7 cellular contexts compared by ENCODE assay signal in genomic region chr15:89333959-89334509, GRCh38. TPM values are rescaled to one million over a fixed set of nuclear protein-coding genes. Genes with fewer than 3 reads are reported as not detected.
A peak's percentile ranks its signal among the peaks of the same experiment; 100 is the strongest.
DNase-seq lines count a peak whose midpoint lies in the region; ATAC-seq, FAIRE-seq and TF ChIP-seq lines count a peak whose summit lies in the region.

No MANE protein-coding gene starts in this region.

- no peaks in the 10 kb centered on the region for H3K27me3 ChIP-seq in astrocyte (ENCODE audit: insufficient read depth, low read length)
- no peaks in the 10 kb centered on the region for H3K27me3 ChIP-seq in right lobe of liver

- H3K4me1 Mint-ChIP-seq in astrocyte (ENCODE audit: low read depth, unreplicated experiment), result peaks cover 24% of the 10 kb centered on the region

- DNase-seq in astrocyte (ENCODE audit: low read depth) (no peak), right lobe of liver (no peak), omental fat pad (ENCODE audit: low spot score) (no peak)

- peaks cover 49% of the 10 kb centered on the region for H4K20me1 ChIP-seq in astrocyte (ENCODE audit: insufficient read depth, low read length)

- H3K27me3 Mint-ChIP-seq in astrocyte (ENCODE audit: low read depth, unreplicated experiment), result peaks cover 11% of the 10 kb centered on the region

- H3K4me3 ChIP-seq in astrocyte (ENCODE audit: insufficient read depth, low read depth, low read length) (peak overlapping the region; percentile 95), right lobe of liver (peak overlapping the region; percentile 89 to 98 (median 92)), urinary bladder (ENCODE audit: low read depth, low read length) (peak overlapping the region; percentile 78)

- H3K79me2 ChIP-seq in astrocyte (ENCODE audit: insufficient read depth, low read length), result peaks cover 53% of the 10 kb centered on the region

- TF ChIP-seq POLR2A in right lobe of liver (IDR thresholded peaks at IDR 0.05), result no peak

- peak overlapping the region; percentile 90 for H3K9ac ChIP-seq in astrocyte (ENCODE audit: low read length)

- no peak overlapping the region for H3K27ac Mint-ChIP-seq in astrocyte (ENCODE audit: unreplicated experiment)

- peaks cover 29% of the 10 kb centered on the region for H3K4me1 ChIP-seq in astrocyte (ENCODE audit: insufficient read depth, low read length)
- peaks cover 0 to 26% (median 10%) of the 10 kb centered on the region in 4 donors for H3K4me1 ChIP-seq in right lobe of liver
- peaks cover 3% of the 10 kb centered on the region for H3K4me1 ChIP-seq in urinary bladder (ENCODE audit: insufficient read depth)

- H3K9me3 ChIP-seq in astrocyte (ENCODE audit: insufficient read depth, low read depth, low read length) (no peaks in the 10 kb centered on the region), right lobe of liver (no peaks in the 10 kb centered on the region)

- peak overlapping the region; percentile 97 for H3K4me2 ChIP-seq in astrocyte (ENCODE audit: low read length)

- H3K36me3 ChIP-seq in astrocyte (ENCODE audit: insufficient read depth, low read length) (peaks cover 35% of the 10 kb centered on the region), right lobe of liver (peaks cover 0 to 40% (median 14%) of the 10 kb centered on the region in 4 donors), urinary bladder (ENCODE audit: insufficient read depth) (peaks cover 3% of the 10 kb centered on the region)

- H3K4me3 Mint-ChIP-seq in astrocyte (ENCODE audit: unreplicated experiment), result peak overlapping the region; percentile 86

- WGBS in right lobe of liver (ENCODE audit: insufficient coverage, low coverage, low lambda C conversion rate, missing lambda C conversion rate), result 0% methylated on average over 9 of the region's 43 CpGs
- WGBS in urinary bladder, result 1% methylated on average over 43 of the region's 43 CpGs

- peak overlapping the region; percentile 73 for H2AFZ ChIP-seq in astrocyte (ENCODE audit: low read depth, low read length)

- peak overlapping the region; percentile 85 for H3K27ac ChIP-seq in astrocyte (ENCODE audit: low read depth, low read length)
- H3K27ac ChIP-seq in right lobe of liver, result peak overlapping the region; percentile 66 to 92 (median 91)
- H3K27ac ChIP-seq in urinary bladder (ENCODE audit: low read depth), result peak overlapping the region; percentile 93

- peaks cover 6% of the 10 kb centered on the region for H3K36me3 Mint-ChIP-seq in astrocyte (ENCODE audit: low read depth, unreplicated experiment)

- intact Hi-C loops in right lobe of liver (cut with DNase I), result no loop called here

- FAIRE-seq in astrocyte (lab: Jason Lieb, UNC), result no peak

- ATAC-seq in GM18861 (IDR thresholded peaks at IDR 0.05; ENCODE audit: unreplicated experiment), result peak; percentile 16
- peak; percentile 19 for ATAC-seq in HG03378 (IDR thresholded peaks at IDR 0.05; ENCODE audit: unreplicated experiment)
- peak in 2 of 4 donors; percentile 3 to 6 for ATAC-seq in right lobe of liver
- ATAC-seq in HG03439 (IDR thresholded peaks at IDR 0.05; ENCODE audit: unreplicated experiment), result no peak
- ATAC-seq in omental fat pad (ENCODE audit: low FRiP score), result no peak

- no peaks in the 10 kb centered on the region for H3K9me3 Mint-ChIP-seq in astrocyte (ENCODE audit: unreplicated experiment)

- TF ChIP-seq CTCF in astrocyte (IDR thresholded peaks at IDR 0.05; ENCODE audit: insufficient read depth, low read depth, low read length) (no peak), right lobe of liver (IDR thresholded peaks at IDR 0.05) (no peak), omental fat pad (IDR thresholded peaks at IDR 0.05) (no peak)

RNA-seq across cellular contexts. Expression of gene POLG, which starts 0.6 kb away (rescaled TPM):
- total RNA-seq in astrocyte (48.5 and 54.4 TPM in 2 replicates), right lobe of liver (10 to 100 TPM; 26.3 to 34.7 (median 30.3) TPM), urinary bladder (31.1 TPM), omental fat pad (10 to 100 TPM; 52.9 to 93.3 (median 66.9) TPM)
- polyA plus RNA-seq in urinary bladder, result 33.2 TPM

Comparison
In these comparisons a context has a peak if more than half of its experiments do, and no peak if none do; other contexts are left out.
1. ATAC-seq: peak in GM18861 (single experiment) and HG03378 (single experiment); none in HG03439 (single experiment) and omental fat pad (single experiment).
2. Peak in every context shown above with its lines, with median percentiles within 50 percentile points of each other: H3K27ac ChIP-seq and H3K4me3 ChIP-seq.